Comparison of ENCODE assay signal across 9 cellular contexts in the genomic region with DNA sequence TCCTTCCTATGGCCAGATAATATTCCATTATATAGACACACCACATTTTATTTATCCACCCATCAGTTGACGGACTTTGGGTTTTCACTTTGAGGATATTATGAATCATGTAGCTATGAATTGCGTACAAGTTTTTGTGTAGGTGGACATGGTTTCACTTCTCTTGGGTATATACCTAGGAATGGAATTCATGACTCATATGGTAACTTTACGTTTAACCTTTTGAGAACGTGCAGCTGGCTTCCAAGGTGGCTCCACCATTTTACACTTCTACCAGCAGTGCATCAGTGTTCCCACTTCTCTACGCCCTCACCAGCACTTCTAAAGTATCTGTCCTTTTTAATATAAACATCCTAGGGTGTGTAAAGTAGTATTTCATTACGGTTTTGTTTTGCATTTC.
DNase-seq lines count a peak whose midpoint lies in the region; ATAC-seq and TF ChIP-seq lines count a peak whose summit lies in the region.
"Had no signal": no experiment of that assay in that cellular context is flagged by ENCODE, and none has a peak within 500 bp of the region (broad histone marks: within the 10 kb centered on the region; RNA-seq: fewer than 3 reads in every experiment).

No MANE protein-coding gene starts in this region.

- H3K4me1 Mint-ChIP-seq in activated CD8-positive, alpha-beta T cell treated with anti-CD3 and anti-CD28 coated beads for 36 hours (ENCODE audit: low read depth) = peaks cover 50% of the 10 kb centered on the region
- peaks cover 23% of the 10 kb centered on the region for H3K4me1 Mint-ChIP-seq in activated CD8-positive, alpha-beta T cell treated with anti-CD3 and anti-CD28 coated beads, Interleukin-2, amount 10 ng/mL, durations not matched to agents 7 days and 5 days (ENCODE audit: low read depth)
- H3K4me1 Mint-ChIP-seq in activated B cell treated with CpG ODN at 0.5 μM for 24 hours = peaks cover 39% of the 10 kb centered on the region

- peak overlapping the region; percentile 35 for H3K4me3 Mint-ChIP-seq in activated CD8-positive, alpha-beta T cell treated with anti-CD3 and anti-CD28 coated beads for 36 hours
- no peak overlapping the region for H3K4me3 Mint-ChIP-seq in activated CD8-positive, alpha-beta T cell treated with anti-CD3 and anti-CD28 coated beads, Interleukin-2, amount 10 ng/mL, durations not matched to agents 7 days and 5 days
- peak overlapping the region; percentile 74 for H3K4me3 Mint-ChIP-seq in activated B cell treated with CpG ODN at 0.5 μM for 24 hours

- peak overlapping the region; percentile 97 for H3K27ac Mint-ChIP-seq in activated CD8-positive, alpha-beta T cell treated with anti-CD3 and anti-CD28 coated beads for 36 hours
- H3K27ac Mint-ChIP-seq in activated CD8-positive, alpha-beta T cell treated with anti-CD3 and anti-CD28 coated beads, Interleukin-2, amount 10 ng/mL, durations not matched to agents 7 days and 5 days = no peak overlapping the region
- H3K27ac Mint-ChIP-seq in activated B cell treated with CpG ODN at 0.5 μM for 24 hours = peak overlapping the region; percentile 92

- intact Hi-C loops in activated CD8-positive, alpha-beta T cell treated with anti-CD3 and anti-CD28 coated beads for 36 hours (cut with micrococcal nuclease) = no loop called here
- intact Hi-C loops in activated B cell treated with CpG ODN at 0.5 μM for 24 hours (cut with micrococcal nuclease) = loop anchor here (1.0 to 10.0 kb wide), 5 partner anchors 45 to 453 kb away; a partner anchor contains a TSS

- DNase-seq in activated CD8-positive, alpha-beta T cell treated with anti-CD3 and anti-CD28 coated beads for 36 hours = peak; percentile 72
- DNase-seq in activated CD8-positive, alpha-beta T cell treated with anti-CD3 and anti-CD28 coated beads, Interleukin-2, amount 10 ng/mL, durations not matched to agents 7 days and 5 days = no peak
- DNase-seq in activated B cell treated with CpG ODN at 0.5 μM for 24 hours (no peak), NCI-H2081 treated with DMSO at 0.1 percent for 48 hours (lab: John Stamatoyannopoulos, UW) (no peak), NCI-H82 treated with DMSO at 0.1 percent for 48 hours (lab: John Stamatoyannopoulos, UW; ENCODE audit: unreplicated experiment) (no peak), T-helper 9 cell (no peak)
- DNase-seq in stimulated activated CD8-positive, alpha-beta memory T cell treated with anti-CD3 and anti-CD28 coated beads, Interleukin-4, amount 100 ng/mL, for 48 hours = peak; percentile 53
- DNase-seq: kidney glomerular epithelial cell had no signal

- peak; percentile 75 for ATAC-seq in activated CD8-positive, alpha-beta T cell treated with anti-CD3 and anti-CD28 coated beads for 36 hours
- ATAC-seq in activated CD8-positive, alpha-beta T cell treated with anti-CD3 and anti-CD28 coated beads, Interleukin-2, amount 10 ng/mL, durations not matched to agents 7 days and 5 days = no peak
- ATAC-seq in HG02970 (IDR thresholded peaks at IDR 0.05; ENCODE audit: low FRiP score, unreplicated experiment) = peak; percentile 79
- ATAC-seq in activated B cell treated with CpG ODN at 0.5 μM for 24 hours (ENCODE audit: low read depth) = peak; percentile 80

- POLR2A ChIA-PET in activated CD8-positive, alpha-beta T cell treated with anti-CD3 and anti-CD28 coated beads for 36 hours (lab: Charles Lee) = interaction anchor here (0.9 to 1.5 kb wide), 5 partner anchors 9 to 176 kb away, joined by 3 to 4 read pairs (median 3); a partner anchor contains a TSS
- POLR2A ChIA-PET in activated CD8-positive, alpha-beta T cell treated with anti-CD3 and anti-CD28 coated beads, Interleukin-2, amount 10 ng/mL, durations not matched to agents 7 days and 5 days (lab: Charles Lee) = interaction anchor here (1.2 kb wide), 1 partner anchor 164 kb away, joined by 5 read pairs; no protein-coding TSS in a partner anchor
- POLR2A ChIA-PET in activated B cell treated with CpG ODN at 0.5 μM for 24 hours (lab: Charles Lee) = interaction anchor here (0.5 to 2.1 kb wide), 4 partner anchors 19 to 177 kb away, joined by 3 to 8 read pairs (median 6); a partner anchor contains a TSS

- no peaks in the 10 kb centered on the region for H3K9me3 Mint-ChIP-seq in activated CD8-positive, alpha-beta T cell treated with anti-CD3 and anti-CD28 coated beads for 36 hours
- H3K9me3 Mint-ChIP-seq in activated CD8-positive, alpha-beta T cell treated with anti-CD3 and anti-CD28 coated beads, Interleukin-2, amount 10 ng/mL, durations not matched to agents 7 days and 5 days (ENCODE audit: insufficient read depth) = no peaks in the 10 kb centered on the region
- no peaks in the 10 kb centered on the region for H3K9me3 Mint-ChIP-seq in activated B cell treated with CpG ODN at 0.5 μM for 24 hours

- no peak for TF ChIP-seq CTCF in activated CD8-positive, alpha-beta T cell treated with anti-CD3 and anti-CD28 coated beads for 36 hours (IDR thresholded peaks at IDR 0.05)
- no peak for TF ChIP-seq CTCF in activated B cell treated with CpG ODN at 0.5 μM for 24 hours (IDR thresholded peaks at IDR 0.05)

- CTCF ChIA-PET in activated CD8-positive, alpha-beta T cell treated with anti-CD3 and anti-CD28 coated beads for 36 hours (lab: Charles Lee) = interaction anchor here (0.6 to 2.3 kb wide), 8 partner anchors 17 to 174 kb away, joined by 3 to 7 read pairs (median 3); no protein-coding TSS in a partner anchor
- CTCF ChIA-PET in activated CD8-positive, alpha-beta T cell treated with anti-CD3 and anti-CD28 coated beads, Interleukin-2, amount 10 ng/mL, durations not matched to agents 7 days and 5 days (lab: Charles Lee) = interaction anchor here (1.0 to 3.9 kb wide), 5 partner anchors 20 to 161 kb away, joined by 3 to 17 read pairs (median 3); no protein-coding TSS in a partner anchor
- CTCF ChIA-PET in activated B cell treated with CpG ODN at 0.5 μM for 24 hours (lab: Charles Lee) = interaction anchor here (1.4 kb wide), 1 partner anchor 82 kb away, joined by 5 read pairs; no protein-coding TSS in a partner anchor

- peaks cover 4% of the 10 kb centered on the region for H3K27me3 Mint-ChIP-seq in activated CD8-positive, alpha-beta T cell treated with anti-CD3 and anti-CD28 coated beads for 36 hours
- no peaks in the 10 kb centered on the region for H3K27me3 Mint-ChIP-seq in activated CD8-positive, alpha-beta T cell treated with anti-CD3 and anti-CD28 coated beads, Interleukin-2, amount 10 ng/mL, durations not matched to agents 7 days and 5 days (ENCODE audit: low read depth)
- no peaks in the 10 kb centered on the region for H3K27me3 Mint-ChIP-seq in activated B cell treated with CpG ODN at 0.5 μM for 24 hours

- H3K36me3 Mint-ChIP-seq in activated CD8-positive, alpha-beta T cell treated with anti-CD3 and anti-CD28 coated beads for 36 hours (ENCODE audit: low read depth) = peaks cover 18% of the 10 kb centered on the region
- H3K36me3 Mint-ChIP-seq in activated CD8-positive, alpha-beta T cell treated with anti-CD3 and anti-CD28 coated beads, Interleukin-2, amount 10 ng/mL, durations not matched to agents 7 days and 5 days (ENCODE audit: low read depth) = no peaks in the 10 kb centered on the region
- no peaks in the 10 kb centered on the region for H3K36me3 Mint-ChIP-seq in activated B cell treated with CpG ODN at 0.5 μM for 24 hours (ENCODE audit: low read depth)

Comparison
In these comparisons a context has a peak if more than half of its experiments do, and no peak if none do; other contexts are left out.
1. DNase-seq: peak in activated CD8-positive, alpha-beta T cell treated with anti-CD3 and anti-CD28 coated beads for 36 hours (single experiment) and stimulated activated CD8-positive, alpha-beta memory T cell treated with anti-CD3 and anti-CD28 coated beads, Interleukin-4, amount 100 ng/mL, for 48 hours (single experiment); none in activated CD8-positive, alpha-beta T cell treated with anti-CD3 and anti-CD28 coated beads, Interleukin-2, amount 10 ng/mL, durations not matched to agents 7 days and 5 days (single experiment), activated B cell treated with CpG ODN at 0.5 μM for 24 hours (single experiment), NCI-H2081 treated with DMSO at 0.1 percent for 48 hours (single experiment), NCI-H82 treated with DMSO at 0.1 percent for 48 hours (single experiment) and T-helper 9 cell (single experiment).